ENCODE assay signal across 1 cellular context in the genomic region with DNA sequence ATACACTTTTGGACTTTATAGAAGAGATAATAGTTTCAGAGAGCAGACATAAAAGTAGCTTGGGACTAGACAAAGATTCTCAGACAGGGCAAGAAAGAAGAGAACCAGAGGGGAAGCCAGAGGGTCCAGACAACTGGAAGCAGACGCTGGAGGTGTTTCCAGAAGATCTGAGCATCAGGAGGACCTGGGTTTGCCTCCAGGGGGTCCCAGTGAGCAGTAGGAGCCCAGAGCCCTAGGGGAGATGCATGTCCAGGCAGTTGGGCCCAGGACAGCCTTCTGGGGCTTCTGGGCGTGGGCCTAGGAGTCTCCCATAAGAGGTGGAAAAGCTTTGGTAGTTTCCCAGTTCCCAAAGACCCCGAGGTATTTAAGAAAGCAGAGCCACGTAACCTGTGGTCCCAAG.
TF ChIP-seq lines count a peak whose summit lies in the region.

No MANE protein-coding gene starts in this region.

TF ChIP-seq in K562, 482 proteins besides CTCF, POLR2A, EP300 and RAD21 (continued from another document):
- no peak for TF ChIP-seq MTA2 (IDR thresholded peaks at IDR 0.05; ENCODE audit: low read depth)
- TF ChIP-seq ZFP30 (CRISPR knock-in tag; IDR thresholded peaks at IDR 0.05; ENCODE audit: borderline replicate concordance): no peak
- TF ChIP-seq TFAP4 (CRISPR knock-in tag; IDR thresholded peaks at IDR 0.05; ENCODE audit: borderline replicate concordance): no peak
- no peak for TF ChIP-seq SMARCC2 (IDR thresholded peaks at IDR 0.05; ENCODE audit: low read depth)
